In the genomic region with DNA sequence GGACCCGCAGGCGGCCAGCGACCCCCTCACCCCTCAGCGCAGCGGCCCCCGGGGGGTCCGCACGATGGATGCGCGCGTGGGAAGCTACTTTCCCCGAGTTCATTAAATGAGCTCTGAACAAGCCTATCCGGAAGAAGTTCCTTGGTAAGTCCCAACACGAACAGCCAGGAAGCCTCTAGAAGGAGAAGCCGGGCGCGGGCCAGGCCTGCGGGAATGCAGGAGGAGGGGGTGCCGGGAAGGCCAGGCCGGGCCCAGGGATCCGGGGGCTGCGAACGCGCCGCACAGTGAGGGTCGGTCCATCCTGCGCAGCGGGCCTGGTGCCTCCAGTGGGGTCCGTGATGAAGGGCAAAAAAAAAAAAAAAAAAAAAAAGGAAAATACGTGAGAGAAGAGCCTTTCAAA, we compare ENCODE assay signal across 29 cellular contexts. TPM values are rescaled to one million over a fixed set of nuclear protein-coding genes. Genes with fewer than 3 reads are reported as not detected.
DNase-seq lines count a peak whose midpoint lies in the region; ATAC-seq, FAIRE-seq and TF ChIP-seq lines count a peak whose summit lies in the region.
"Had no signal": no experiment of that assay in that cellular context is flagged by ENCODE, and none has a peak within 500 bp of the region (broad histone marks: within the 10 kb centered on the region; RNA-seq: fewer than 3 reads in every experiment).

No MANE protein-coding gene starts in this region.

- H3K27ac ChIP-seq in right atrium auricular region (no peak overlapping the region), kidney (ENCODE audit: low read depth in 2 of 2, low read length in 2 of 2) (no peak overlapping the region)
- H3K27ac ChIP-seq: A549; BLaER1 treated with 17β-estradiol and CSF1 and Interleukin-3, amounts not matched to agents 10 nM and 100 nM; GM23248 had no signal

- no peaks in the 10 kb centered on the region for H3K4me1 Mint-ChIP-seq in Caco-2 (ENCODE audit: low read depth, unreplicated experiment)
- H3K4me1 Mint-ChIP-seq: CD14-positive monocyte had no signal

- peaks cover 19% of the 10 kb centered on the region for H3K36me3 ChIP-seq in right atrium auricular region
- no peaks in the 10 kb centered on the region; the same call in none of the 2 replicates for H3K36me3 ChIP-seq in Caco-2 (ENCODE audit: control insufficient read depth, insufficient read depth, low read length)
- H3K36me3 ChIP-seq in kidney (ENCODE audit: control insufficient read depth in 1 of 2, insufficient read depth in 2 of 2, low read length in 2 of 2): peaks cover 7 to 11% of the 10 kb centered on the region in 2 donors
- H3K36me3 ChIP-seq: BE2C had no signal

- H3K36me3 Mint-ChIP-seq in Caco-2 (ENCODE audit: insufficient read depth, unreplicated experiment): peaks cover 13% of the 10 kb centered on the region

- H3K9me3 Mint-ChIP-seq in Caco-2 (ENCODE audit: unreplicated experiment): no peaks in the 10 kb centered on the region
- H3K9me3 Mint-ChIP-seq: CD4-positive, alpha-beta T cell; CD8-positive, alpha-beta memory T cell; H9 had no signal

- H3K9me3 ChIP-seq in right atrium auricular region (no peaks in the 10 kb centered on the region), Caco-2 (no peaks in the 10 kb centered on the region), kidney (ENCODE audit: control insufficient read depth in 1 of 2, low read length in 2 of 2) (no peaks in the 10 kb centered on the region)
- H3K9me3 ChIP-seq: A549, BE2C had no signal

- H3K27me3 Mint-ChIP-seq in Caco-2 (ENCODE audit: insufficient read depth, unreplicated experiment): no peaks in the 10 kb centered on the region
- H3K27me3 Mint-ChIP-seq: CD4-positive, alpha-beta T cell; CD8-positive, alpha-beta memory T cell had no signal

- ATAC-seq in Right ventricle myocardium superior (ENCODE audit: poor library complexity): no peak
- no peak for ATAC-seq in GM21381 (IDR thresholded peaks at IDR 0.05; ENCODE audit: unreplicated experiment)
- ATAC-seq: A549, HCT116 had no signal

- no peak overlapping the region for H3K4me3 Mint-ChIP-seq in Caco-2 (ENCODE audit: unreplicated experiment)
- H3K4me3 Mint-ChIP-seq: CD14-positive monocyte; CD4-positive, alpha-beta T cell; CD8-positive, alpha-beta memory T cell; H9 had no signal

- peak overlapping the region; percentile 32 for H3K27ac Mint-ChIP-seq in Caco-2 (ENCODE audit: unreplicated experiment)
- H3K27ac Mint-ChIP-seq: CD14-positive monocyte; CD4-positive, alpha-beta T cell; CD8-positive, alpha-beta memory T cell; H9 had no signal

- intact Hi-C loops in Right ventricle myocardium superior (cut with DNase I) (no loop called here), Caco-2 (cut with micrococcal nuclease; ENCODE audit: unreplicated experiment) (no loop called here), kidney (cut with DNase I) (no loop called here)

- H3K4me3 ChIP-seq in right atrium auricular region: no peak overlapping the region
- no peak overlapping the region for H3K4me3 ChIP-seq in Caco-2 (ENCODE audit: low read depth, low read length)
- no peak overlapping the region for H3K4me3 ChIP-seq in kidney (ENCODE audit: low read length in 2 of 2)
- H3K4me3 ChIP-seq in foreskin fibroblast (ENCODE audit: low read depth in 1 of 2, low read length in 2 of 2): no peak overlapping the region
- H3K4me3 ChIP-seq: A549; BLaER1 treated with 17β-estradiol and CSF1 and Interleukin-3, amounts not matched to agents 10 nM and 100 nM; GM23248 had no signal

- BruUV-seq in Caco-2 (replicated peaks; lab: Mats Ljungman, UMichigan): no TSS peak

- H3K9ac ChIP-seq in kidney (ENCODE audit: low read length in 2 of 2): no peak overlapping the region
- H3K9ac ChIP-seq: BLaER1 treated with 17β-estradiol and CSF1 and Interleukin-3, amounts not matched to agents 10 nM and 100 nM; GM23248 had no signal

- H3K4me1 ChIP-seq in right atrium auricular region: peaks cover 0 to 28% of the 10 kb centered on the region in 2 donors
- no peaks in the 10 kb centered on the region for H3K4me1 ChIP-seq in Caco-2
- peaks cover 0 to 3% of the 10 kb centered on the region in 2 donors for H3K4me1 ChIP-seq in kidney (ENCODE audit: control insufficient read depth in 1 of 2, insufficient read depth in 1 of 2, low read depth in 1 of 2, low read length in 2 of 2)
- H3K4me1 ChIP-seq: A549, BE2C had no signal

- CTCF ChIA-PET in Caco-2 (lab: Charles Lee): no interaction called here

- no peak for TF ChIP-seq CTCF in right atrium auricular region (IDR thresholded peaks at IDR 0.05)
- TF ChIP-seq CTCF in Caco-2 (IDR thresholded peaks at IDR 0.05; ENCODE audit: insufficient read depth in 1 of 2, low read depth in 1 of 2, low read length in 1 of 2, severe bottlenecking in 1 of 2, unreplicated experiment in 1 of 2): no peak
- TF ChIP-seq CTCF in kidney (IDR thresholded peaks at IDR 0.05; ENCODE audit: borderline replicate concordance, extremely low read depth, insufficient read depth): no peak
- no peak for TF ChIP-seq CTCF in foreskin fibroblast (IDR thresholded peaks at IDR 0.05; ENCODE audit: low read depth, low read length)

- POLR2A ChIA-PET in Caco-2 (lab: Charles Lee): no interaction called here

- H3K27me3 ChIP-seq in right atrium auricular region (no peaks in the 10 kb centered on the region), Caco-2 (replicated peaks; ENCODE audit: control insufficient read depth, insufficient read depth, low read length) (no peaks in the 10 kb centered on the region)
- H3K27me3 ChIP-seq: BE2C; BLaER1 treated with 17β-estradiol and CSF1 and Interleukin-3, amounts not matched to agents 10 nM and 100 nM had no signal

- DNase-seq in Right ventricle myocardium superior: peak; percentile 26
- DNase-seq in right atrium auricular region (ENCODE audit: low spot score): no peak
- DNase-seq in Caco-2: no peak
- DNase-seq in brain pericyte (ENCODE audit: low read depth, low spot score): peak; percentile 12
- DNase-seq in kidney: peak; percentile 71
- DNase-seq in foreskin fibroblast: no peak
- DNase-seq in NCI-H1436 treated with DMSO at 0.1 percent for 48 hours (lab: John Stamatoyannopoulos, UW): no peak
- DNase-seq: 8988T; ACHN; AML-193; BE2C; Calu3; CD4-positive, alpha-beta T cell; CD8-positive, alpha-beta memory T cell; DMS53; DMS79 treated with DMSO at 0.1 percent for 48 hours; GF-D8; GM23248; H9 had no signal

- FAIRE-seq in kidney (lab: Jason Lieb, UNC): no peak
- FAIRE-seq: A549, GM12891, GM18507 had no signal

RNA-seq across cellular contexts. Expression of a gene that starts 36.9 kb away (rescaled TPM):
- 49.9 TPM for total RNA-seq in Right ventricle myocardium superior
- 10 to 100 TPM; 29.6 to 41.0 TPM for total RNA-seq in right atrium auricular region
- total RNA-seq in Caco-2 (2022): 64.6 and 78.3 TPM in 2 replicates
- 65.5 TPM for total RNA-seq in kidney
- polyA plus RNA-seq in kidney (ENCODE audit: insufficient read depth, low read depth, low replicate concordance): 88.0 TPM

RNA-seq across cellular contexts. Expression of a gene that starts 49.7 kb away (rescaled TPM):
- total RNA-seq in Right ventricle myocardium superior: not detected
- total RNA-seq in right atrium auricular region: not detected
- not detected in 2 replicates for total RNA-seq in Caco-2 (2022)
- 0.38 TPM for total RNA-seq in kidney
- not detected for polyA plus RNA-seq in kidney (ENCODE audit: insufficient read depth, low read depth, low replicate concordance)
- total RNA-seq: CD4-positive, alpha-beta T cell; CD8-positive, alpha-beta memory T cell; Daoy; G401; GM23248; H4; H9 had no signal
- polyA plus RNA-seq: CD14-positive monocyte; CD8-positive, alpha-beta memory T cell; GM23248 had no signal

Comparison
In these comparisons a context has a peak if more than half of its experiments do, and no peak if none do; other contexts are left out.
1. DNase-seq: peak in Right ventricle myocardium superior (single experiment), brain pericyte (single experiment) and kidney (single experiment); none in right atrium auricular region (single experiment), Caco-2 (0 of 2), foreskin fibroblast (0 of 2) and NCI-H1436 treated with DMSO at 0.1 percent for 48 hours (single experiment).